Comparison of ENCODE assay signal across 8 cellular contexts in the genomic region with DNA sequence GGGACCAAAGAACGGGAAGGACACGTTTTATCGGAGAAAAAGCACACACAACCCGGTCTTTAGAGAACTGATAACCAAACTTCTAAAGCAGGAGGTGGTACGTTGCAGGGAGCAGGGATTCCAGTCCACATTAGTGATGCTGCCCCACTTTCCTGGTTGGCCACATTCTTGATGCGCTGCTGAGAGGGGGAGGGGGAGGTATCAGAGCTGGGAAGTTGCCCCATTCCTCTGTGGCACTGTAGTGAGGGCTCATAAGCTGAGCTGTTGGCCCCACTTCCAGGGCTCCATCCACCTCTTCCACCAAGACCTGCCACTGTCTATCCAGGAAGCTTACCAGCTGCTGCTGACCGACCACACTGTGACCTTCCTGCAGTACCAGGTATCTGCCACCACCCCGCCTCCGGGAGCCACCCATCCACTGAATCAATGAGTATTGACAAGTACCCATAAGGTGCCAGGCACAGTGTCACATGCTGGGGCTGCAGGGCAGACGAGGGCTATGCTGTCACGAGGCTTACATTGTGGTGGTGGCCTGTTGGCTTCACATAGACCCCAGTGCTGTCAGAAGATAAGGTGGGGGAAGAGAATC. TPM values are rescaled to one million over a fixed set of nuclear protein-coding genes. Genes with fewer than 3 reads are reported as not detected.
DNase-seq lines count a peak whose midpoint lies in the region; ATAC-seq, FAIRE-seq and TF ChIP-seq lines count a peak whose summit lies in the region.

No MANE protein-coding gene starts in this region.

- H3K4me1 ChIP-seq in keratinocyte (ENCODE audit: control insufficient read depth, extremely low read depth, insufficient read depth, low read length) = peaks cover 22% of the 10 kb centered on the region

- H3K27me3 ChIP-seq in BJ (ENCODE audit: control insufficient read depth, insufficient read depth, low read length) (no peaks in the 10 kb centered on the region), keratinocyte (ENCODE audit: control insufficient read depth, extremely low read depth, insufficient read depth, low read length) (no peaks in the 10 kb centered on the region)

- no peaks in the 10 kb centered on the region; the same call in 1 of the 2 replicates for H3K36me3 ChIP-seq in BJ (ENCODE audit: control insufficient read depth, insufficient read depth, low read length)
- peaks cover 11 to 20% of the 10 kb centered on the region in 2 experiments for H3K36me3 ChIP-seq in keratinocyte (ENCODE audit: control insufficient read depth in 2 of 2, extremely low read depth in 1 of 2, insufficient read depth in 2 of 2, low read length in 2 of 2)

- peak overlapping the region; percentile 95 to 96 for H3K4me3 Mint-ChIP-seq in stimulated activated naive CD8-positive, alpha-beta T cell treated with anti-CD3 and anti-CD28 coated beads, Interleukin-15, amount 100 ng/mL, for 72 hours

- no peak for DNase-seq in BJ (ENCODE audit: low read depth)
- peak; percentile 80 for DNase-seq in HuH-7.5 (ENCODE audit: low spot score)
- DNase-seq in activated naive CD4-positive, alpha-beta T cell treated with anti-CD3 and anti-CD28 coated beads, Interleukin-2, amount 50 U/mL, for 16 hours = peak; percentile 31
- no peak for DNase-seq in keratinocyte (ENCODE audit: low read depth, low spot score)
- DNase-seq in stimulated activated naive CD8-positive, alpha-beta T cell treated with anti-CD3 and anti-CD28 coated beads, Interleukin-15, amount 100 ng/mL, for 72 hours = peak; percentile 33 to 47
- no peak for DNase-seq in posterior cingulate gyrus
- no peak for DNase-seq in HPDE6-E6E7 (ENCODE audit: extremely low spot score)

- CTCF ChIA-PET in BJ (lab: Yijun Ruan, JAX) = interaction anchor here (0.8 to 1.8 kb wide), 7 partner anchors 10 to 94 kb away, joined by 3 to 25 read pairs (median 4); no protein-coding TSS in a partner anchor

- peak overlapping the region; percentile 70 for H2AFZ ChIP-seq in keratinocyte (ENCODE audit: control insufficient read depth, low read length)

- H3K27ac ChIP-seq in keratinocyte (ENCODE audit: control insufficient read depth, insufficient read depth, low read length) = no peak overlapping the region

- POLR2A ChIA-PET in BJ (lab: Charles Lee) = no interaction called here

- intact Hi-C loops in posterior cingulate gyrus (cut with DNase I) = no loop called here

- H3K4me1 Mint-ChIP-seq in stimulated activated naive CD8-positive, alpha-beta T cell treated with anti-CD3 and anti-CD28 coated beads, Interleukin-15, amount 100 ng/mL, for 72 hours = peaks cover 40% of the 10 kb centered on the region

- no peaks in the 10 kb centered on the region for H3K9me3 Mint-ChIP-seq in stimulated activated naive CD8-positive, alpha-beta T cell treated with anti-CD3 and anti-CD28 coated beads, Interleukin-15, amount 100 ng/mL, for 72 hours

- H3K4me3 ChIP-seq in BJ (ENCODE audit: low read depth, low read length) (peak overlapping the region; percentile 83), keratinocyte (ENCODE audit: control insufficient read depth in 2 of 3, extremely low read depth in 1 of 3, insufficient read depth in 2 of 3, low read depth in 1 of 3, low read length in 3 of 3) (peak overlapping the region; percentile 74 to 85 (median 80))

- no peak for ATAC-seq in stimulated activated naive CD8-positive, alpha-beta T cell treated with anti-CD3 and anti-CD28 coated beads, Interleukin-15, amount 100 ng/mL, for 72 hours
- ATAC-seq in HG03571 (IDR thresholded peaks at IDR 0.05; ENCODE audit: unreplicated experiment) = no peak

- H3K79me2 ChIP-seq in keratinocyte (ENCODE audit: control insufficient read depth, insufficient read depth, low read length) = peaks cover 15% of the 10 kb centered on the region

- H3K9me3 ChIP-seq in keratinocyte (ENCODE audit: control insufficient read depth, low read depth, low read length) = no peaks in the 10 kb centered on the region

- H3K4me2 ChIP-seq in keratinocyte (ENCODE audit: control insufficient read depth, extremely low read depth, insufficient read depth, low read depth, low read length) = peak overlapping the region; percentile 95

- peak overlapping the region; percentile 63 for H3K9ac ChIP-seq in keratinocyte (ENCODE audit: control insufficient read depth, extremely low read depth, insufficient read depth, low read length)

- peak overlapping the region in 1 of 2 donors; percentile 74 for H3K27ac Mint-ChIP-seq in stimulated activated naive CD8-positive, alpha-beta T cell treated with anti-CD3 and anti-CD28 coated beads, Interleukin-15, amount 100 ng/mL, for 72 hours

- dilution Hi-C loops in keratinocyte (cut with MboI; ENCODE audit: extremely low pct_ligation_motif_present, low sequenced_read_pairs) = no loop called here

- H3K27me3 Mint-ChIP-seq in stimulated activated naive CD8-positive, alpha-beta T cell treated with anti-CD3 and anti-CD28 coated beads, Interleukin-15, amount 100 ng/mL, for 72 hours = no peaks in the 10 kb centered on the region

- TF ChIP-seq CTCF in BJ (IDR thresholded peaks at IDR 0.05; ENCODE audit: insufficient read depth, low read depth, low read length) (no peak), keratinocyte (optimal IDR thresholded peaks at IDR 0.05 in 1 of 3, IDR thresholded peaks at IDR 0.05 in 1 of 3, conservative IDR thresholded peaks at IDR 0.05 in 1 of 3; ENCODE audit: extremely low read depth in 1 of 3, insufficient read depth in 2 of 3, low read length in 3 of 3) (peak in 1 of 3 experiments; percentile 32)

- peaks cover 8% of the 10 kb centered on the region for H4K20me1 ChIP-seq in keratinocyte (ENCODE audit: control insufficient read depth, extremely low read depth, insufficient read depth, low read length)

- peaks cover 7% of the 10 kb centered on the region for H3K9me1 ChIP-seq in keratinocyte (ENCODE audit: control insufficient read depth, extremely low read depth, insufficient read depth, low read length)

- no peak for FAIRE-seq in keratinocyte (lab: Jason Lieb, UNC)

RNA-seq across cellular contexts. Expression of a gene that starts 1.0 kb away (rescaled TPM):
- 12.8 and 17.9 TPM in 2 replicates for polyA plus RNA-seq in BJ (2011; rRNA removed)
- 9.8 and 18.3 TPM in 2 replicates for polyA minus RNA-seq in BJ (2011; rRNA and poly(A)+ RNA removed)
- polyA plus RNA-seq in keratinocyte = 18.4 to 29.7 TPM (median 24.1 TPM) in 3 replicates
- polyA plus RNA-seq in keratinocyte (2011; ENCODE audit: low read depth) = 10.7 TPM
- 11.6 and 14.6 TPM in 2 replicates for polyA plus RNA-seq in keratinocyte (2011; cell fraction: cytosol; rRNA removed)
- 40.1 and 42.8 TPM in 2 replicates for polyA plus RNA-seq in keratinocyte (2011; cell fraction: nucleus; rRNA removed)
- 17.1 and 33.5 TPM in 2 replicates for polyA plus RNA-seq in keratinocyte (2012; ENCODE audit: low replicate concordance)
- 20.7 to 30.3 TPM (median 30.3 TPM) in 3 replicates for polyA minus RNA-seq in keratinocyte
- 24.0 TPM for polyA minus RNA-seq in keratinocyte (2011; cell fraction: cytosol; rRNA and poly(A)+ RNA removed)
- polyA minus RNA-seq in keratinocyte (2011; cell fraction: nucleus; rRNA and poly(A)+ RNA removed) = 7.8 and 9.7 TPM in 2 replicates

RNA-seq across cellular contexts. Expression of a gene that starts 2.0 kb away (rescaled TPM):
- polyA plus RNA-seq in BJ (2011; rRNA removed) = 2.3 and 4.8 TPM in 2 replicates
- polyA minus RNA-seq in BJ (2011; rRNA and poly(A)+ RNA removed) = 10.0 and 10.1 TPM in 2 replicates
- 3.7 to 6.1 TPM (median 6.0 TPM) in 3 replicates for polyA plus RNA-seq in keratinocyte
- 2.5 TPM for polyA plus RNA-seq in keratinocyte (2011; ENCODE audit: low read depth)
- polyA plus RNA-seq in keratinocyte (2011; cell fraction: cytosol; rRNA removed) = 3.3 and 6.2 TPM in 2 replicates
- polyA plus RNA-seq in keratinocyte (2011; cell fraction: nucleus; rRNA removed) = 13.5 and 15.8 TPM in 2 replicates
- 4.7 and 8.2 TPM in 2 replicates for polyA plus RNA-seq in keratinocyte (2012; ENCODE audit: low replicate concordance)
- 6.5 to 17.7 TPM (median 7.3 TPM) in 3 replicates for polyA minus RNA-seq in keratinocyte
- 13.4 TPM for polyA minus RNA-seq in keratinocyte (2011; cell fraction: cytosol; rRNA and poly(A)+ RNA removed)
- polyA minus RNA-seq in keratinocyte (2011; cell fraction: nucleus; rRNA and poly(A)+ RNA removed) = 12.1 TPM in 2 replicates

RNA-seq across cellular contexts. Expression of a gene that starts 8.1 kb away (rescaled TPM):
- 0.97 and 1.6 TPM in 2 replicates for polyA plus RNA-seq in BJ (2011; rRNA removed)
- 0.28 and 0.41 TPM in 2 replicates for polyA minus RNA-seq in BJ (2011; rRNA and poly(A)+ RNA removed)
- 13.8 to 28.2 TPM (median 14.9 TPM) in 3 replicates for polyA plus RNA-seq in keratinocyte
- polyA plus RNA-seq in keratinocyte (2011; ENCODE audit: low read depth) = 43.5 TPM
- 10.1 and 19.5 TPM in 2 replicates for polyA plus RNA-seq in keratinocyte (2011; cell fraction: cytosol; rRNA removed)
- polyA plus RNA-seq in keratinocyte (2011; cell fraction: nucleus; rRNA removed) = 37.9 and 41.0 TPM in 2 replicates
- 20.6 and 59.9 TPM in 2 replicates for polyA plus RNA-seq in keratinocyte (2012; ENCODE audit: low replicate concordance)
- 16.4 to 19.0 TPM (median 16.5 TPM) in 3 replicates for polyA minus RNA-seq in keratinocyte
- 36.6 TPM for polyA minus RNA-seq in keratinocyte (2011; cell fraction: cytosol; rRNA and poly(A)+ RNA removed)
- polyA minus RNA-seq in keratinocyte (2011; cell fraction: nucleus; rRNA and poly(A)+ RNA removed) = 23.8 and 27.2 TPM in 2 replicates

Comparison
In these comparisons a context has a peak if more than half of its experiments do, and no peak if none do; other contexts are left out.
1. DNase-seq: peak in HuH-7.5 (single experiment), activated naive CD4-positive, alpha-beta T cell treated with anti-CD3 and anti-CD28 coated beads, Interleukin-2, amount 50 U/mL, for 16 hours (single experiment) and stimulated activated naive CD8-positive, alpha-beta T cell treated with anti-CD3 and anti-CD28 coated beads, Interleukin-15, amount 100 ng/mL, for 72 hours (2 of 2); none in BJ (single experiment), keratinocyte (single experiment), posterior cingulate gyrus (0 of 10) and HPDE6-E6E7 (single experiment).